Comparison of ENCODE assay signal across 11 cellular contexts in genomic region chr20:23655551-23656211, GRCh38. TPM values are rescaled to one million over a fixed set of nuclear protein-coding genes. Genes with fewer than 3 reads are reported as not detected.
A peak's percentile ranks its signal among the peaks of the same experiment; 100 is the strongest.
DNase-seq lines count a peak whose midpoint lies in the region; ATAC-seq and TF ChIP-seq lines count a peak whose summit lies in the region.
"Had no signal": no experiment of that assay in that cellular context is flagged by ENCODE, and none has a peak within 500 bp of the region (broad histone marks: within the 10 kb centered on the region; RNA-seq: fewer than 3 reads in every experiment).

No MANE protein-coding gene starts in this region.

- H3K27ac Mint-ChIP-seq in glutamatergic neuron (ENCODE audit: unreplicated experiment): no peak overlapping the region

- peak overlapping the region; percentile 17 for H3K56ac ChIP-seq in mesendoderm (ENCODE audit: low read length)

- H3K9me3 ChIP-seq in thoracic aorta (no peaks in the 10 kb centered on the region), MG63 (no peaks in the 10 kb centered on the region)

- H2BK120ac ChIP-seq in mesendoderm (ENCODE audit: low read depth, low read length): no peak overlapping the region

- no peak overlapping the region for H2BK5ac ChIP-seq in mesendoderm (ENCODE audit: low read length)

- no peak overlapping the region for H3K18ac ChIP-seq in mesendoderm (ENCODE audit: low read length)

- H2BK15ac ChIP-seq in mesendoderm (replicated peaks; ENCODE audit: low read depth): no peak overlapping the region

- H3K36me3 ChIP-seq in mesendoderm (ENCODE audit: control insufficient read depth, insufficient read depth, low read length): no peaks in the 10 kb centered on the region
- no peaks in the 10 kb centered on the region for H3K36me3 ChIP-seq in thoracic aorta
- no peaks in the 10 kb centered on the region for H3K36me3 ChIP-seq in MG63

- WGBS in mesendoderm (ENCODE audit: extremely low coverage, insufficient coverage, low lambda C conversion rate): no CpG with 5 or more reads among the region's 22 CpGs

- H3K4me1 Mint-ChIP-seq in glutamatergic neuron (ENCODE audit: low read depth, unreplicated experiment): no peaks in the 10 kb centered on the region

- intact Hi-C loops in dorsolateral prefrontal cortex (cut with DNase I): no loop called here

- no peaks in the 10 kb centered on the region for H3K4me1 ChIP-seq in mesendoderm (ENCODE audit: control insufficient read depth, low read depth, low read length)
- peaks cover 11 to 31% of the 10 kb centered on the region in 2 donors for H3K4me1 ChIP-seq in thoracic aorta (ENCODE audit: control insufficient read depth in 1 of 2, low read depth in 2 of 2)

- H4K5ac ChIP-seq in mesendoderm (ENCODE audit: low read length): no peak overlapping the region

- no peaks in the 10 kb centered on the region for H3K36me3 Mint-ChIP-seq in glutamatergic neuron (ENCODE audit: unreplicated experiment)

- no peaks in the 10 kb centered on the region for H3K79me1 ChIP-seq in mesendoderm (ENCODE audit: low read length)

- no peak overlapping the region for H3K23ac ChIP-seq in mesendoderm (ENCODE audit: low read length)

- TF ChIP-seq CTCF in dorsolateral prefrontal cortex (IDR thresholded peaks at IDR 0.05 in 54 of 56, conservative IDR thresholded peaks at IDR 0.05 in 2 of 56; ENCODE audit: low read depth in 1 of 56, partially characterized antibody in 56 of 56) (no peak), thoracic aorta (IDR thresholded peaks at IDR 0.05) (no peak), glutamatergic neuron (IDR thresholded peaks at IDR 0.05; ENCODE audit: partially characterized antibody, unreplicated experiment) (no peak)

- ATAC-seq in thoracic aorta (ENCODE audit: insufficient number of reproducible peaks, low FRiP score, low read depth) (no peak), GM19324 (IDR thresholded peaks at IDR 0.05; ENCODE audit: low FRiP score, unreplicated experiment) (no peak)

- H3K4me3 ChIP-seq in dorsolateral prefrontal cortex (peak overlapping the region in 43 of 59 donors; percentile 1 to 53 (median 33)), mesendoderm (ENCODE audit: low read length) (no peak overlapping the region), thoracic aorta (peak overlapping the region; percentile 36), MG63 (no peak overlapping the region)
- H3K4me3 ChIP-seq: SK-N-MC had no signal

- H3K4me2 ChIP-seq in mesendoderm (ENCODE audit: low read length): no peak overlapping the region

- H3K27ac ChIP-seq in dorsolateral prefrontal cortex: peak overlapping the region in 47 of 59 donors; percentile 13 to 85 (median 66)
- no peak overlapping the region for H3K27ac ChIP-seq in mesendoderm (ENCODE audit: low read depth, low read length)
- H3K27ac ChIP-seq in thoracic aorta: peak overlapping the region; percentile 35 to 62
- H3K27ac ChIP-seq: SK-N-MC had no signal

- no peak overlapping the region for H3K4me3 Mint-ChIP-seq in glutamatergic neuron (ENCODE audit: unreplicated experiment)

- H4K8ac ChIP-seq in mesendoderm (ENCODE audit: low read depth, low read length): no peak overlapping the region

- no peak overlapping the region for H3K9ac ChIP-seq in mesendoderm (ENCODE audit: low read length)

- DNase-seq in NOMO-1 (lab: John Stamatoyannopoulos, UW; ENCODE audit: unreplicated experiment in 2 of 2) (peak; percentile 83 to 86), dorsolateral prefrontal cortex (peak in 6 of 10 donors; percentile 56 to 77 (median 67)), mesendoderm (no peak), thoracic aorta (ENCODE audit: low spot score) (no peak), DMS79 treated with DMSO at 0.1 percent for 48 hours (lab: John Stamatoyannopoulos, UW) (no peak), glutamatergic neuron (no peak), MG63 (no peak)
- DNase-seq: activated T-cell treated with anti-CD3 and anti-CD28 coated beads for 4 hours, NCI-H187 had no signal

- no peak overlapping the region for H2AK5ac ChIP-seq in mesendoderm (ENCODE audit: low read length)

- H3K27me3 Mint-ChIP-seq in glutamatergic neuron (ENCODE audit: unreplicated experiment): peaks cover 2% of the 10 kb centered on the region

- peaks cover 0 to 15% (median 0%) of the 10 kb centered on the region in 45 donors for H3K27me3 ChIP-seq in dorsolateral prefrontal cortex
- no peaks in the 10 kb centered on the region for H3K27me3 ChIP-seq in mesendoderm (ENCODE audit: insufficient read depth, low read length, poor library complexity)
- no peaks in the 10 kb centered on the region for H3K27me3 ChIP-seq in thoracic aorta (replicated peaks; ENCODE audit: insufficient read depth)
- H3K27me3 ChIP-seq in MG63: no peaks in the 10 kb centered on the region

- H3K4ac ChIP-seq in mesendoderm (ENCODE audit: low read depth, low read length): no peak overlapping the region

- no peaks in the 10 kb centered on the region for H3K79me2 ChIP-seq in mesendoderm (ENCODE audit: control insufficient read depth, insufficient read depth, low read length)

- H3K9me3 Mint-ChIP-seq in glutamatergic neuron (ENCODE audit: unreplicated experiment): peaks cover 2% of the 10 kb centered on the region

RNA-seq across cellular contexts. Expression of gene CST3, which starts 17.9 kb away (rescaled TPM):
- total RNA-seq in dorsolateral prefrontal cortex (1,000 to 10,000 TPM in 112 of 120 experiments, 100 to 1,000 TPM in 8; 650 to 4,349 (median 1,494) TPM), thoracic aorta (1,000 to 10,000 TPM; 1,107 to 2,392 TPM), glutamatergic neuron (ENCODE audit: unreplicated experiment) (224 TPM)
- polyA plus RNA-seq in mesendoderm (2013, experiment 1 of 2): 24.4 TPM
- 24.4 TPM for polyA plus RNA-seq in mesendoderm (2013, experiment 2 of 2)
- 61.5 and 148 TPM in 2 replicates for total RNA-seq in MG63 (2014; rRNA removed; shearing (Covaris generic); ENCODE audit: low replicate concordance)

RNA-seq across cellular contexts. Expression of gene CST4, which starts 33.2 kb away (rescaled TPM):
- total RNA-seq in dorsolateral prefrontal cortex (not detected), thoracic aorta (not detected), glutamatergic neuron (ENCODE audit: unreplicated experiment) (not detected)
- polyA plus RNA-seq in mesendoderm (2013, experiment 1 of 2): 0.10 TPM
- polyA plus RNA-seq in mesendoderm (2013, experiment 2 of 2): not detected
- not detected in 2 replicates for total RNA-seq in MG63 (2014; rRNA removed; shearing (Covaris generic); ENCODE audit: low replicate concordance)

RNA-seq across cellular contexts. Expression of gene CST9, which starts 50.0 kb away (rescaled TPM):
- under 1 TPM in 1 of 120 experiments, not detected in 119; 0.42 TPM for total RNA-seq in dorsolateral prefrontal cortex
- polyA plus RNA-seq in mesendoderm (2013, experiment 1 of 2): not detected
- polyA plus RNA-seq in mesendoderm (2013, experiment 2 of 2): 0.03 TPM
- not detected for total RNA-seq in thoracic aorta
- not detected for total RNA-seq in glutamatergic neuron (ENCODE audit: unreplicated experiment)
- not detected in 2 replicates for total RNA-seq in MG63 (2014; rRNA removed; shearing (Covaris generic); ENCODE audit: low replicate concordance)

Comparison
In these comparisons a context has a peak if more than half of its experiments do, and no peak if none do; other contexts are left out.
1. DNase-seq: peak in NOMO-1 (2 of 2) and dorsolateral prefrontal cortex (6 of 10); none in mesendoderm (single experiment), thoracic aorta (single experiment), DMS79 treated with DMSO at 0.1 percent for 48 hours (single experiment), glutamatergic neuron (single experiment) and MG63 (single experiment).
2. H3K4me3 ChIP-seq: peak in dorsolateral prefrontal cortex (43 of 59) and thoracic aorta (single experiment); none in mesendoderm (single experiment) and MG63 (single experiment).